In the genomic region with DNA sequence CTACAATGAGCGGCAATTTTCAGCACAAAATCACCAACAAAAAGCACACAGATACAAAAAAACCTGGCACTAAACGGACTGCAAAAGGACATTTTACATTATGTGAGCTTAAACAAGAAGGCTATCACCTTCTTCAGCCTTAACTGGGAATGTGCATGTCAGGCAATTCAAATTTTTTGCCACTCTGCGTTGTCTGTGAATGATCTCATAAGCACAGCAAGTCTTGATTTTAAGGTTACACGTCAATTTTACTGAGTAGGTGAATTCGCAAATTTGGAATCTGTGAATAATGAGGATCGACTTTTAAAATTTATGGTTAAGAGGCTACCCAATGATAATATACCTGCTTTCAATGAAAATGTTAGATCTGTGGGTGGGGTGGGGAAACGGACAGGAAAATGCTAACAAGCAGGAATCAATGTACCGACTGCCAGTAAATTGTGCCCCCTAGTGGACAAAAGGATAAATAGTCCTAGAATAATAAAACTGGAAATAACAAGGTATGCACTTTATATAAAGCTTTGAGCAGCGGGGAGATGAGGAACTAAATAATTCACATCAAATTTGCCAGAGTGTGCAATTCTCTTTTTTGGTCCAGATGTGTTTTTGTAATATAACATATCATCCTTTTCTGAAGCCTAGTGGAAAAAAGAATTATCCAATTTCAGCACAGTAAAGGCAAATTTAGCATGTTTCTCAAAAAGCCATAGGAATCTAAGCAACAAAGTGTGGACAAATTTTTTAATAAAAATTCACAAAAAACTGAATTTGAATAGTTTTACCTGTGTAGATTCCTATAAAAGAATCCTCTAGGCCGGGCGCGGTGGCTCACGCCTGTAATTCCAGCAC, we compare ENCODE assay signal across 8 cellular contexts. TPM values are rescaled to one million over a fixed set of nuclear protein-coding genes. Genes with fewer than 3 reads are reported as not detected.
A peak's percentile ranks its signal among the peaks of the same experiment; 100 is the strongest.
DNase-seq lines count a peak whose midpoint lies in the region; ATAC-seq and TF ChIP-seq lines count a peak whose summit lies in the region.

No MANE protein-coding gene starts in this region.

- H3K56ac ChIP-seq in IMR-90 (ENCODE audit: extremely low read depth, insufficient read depth, low read length) (no peak overlapping the region; the same call in 1 of the 2 replicates), mesendoderm (ENCODE audit: low read length) (no peak overlapping the region)

- POLR2A ChIA-PET in IMR-90 (lab: Charles Lee; ENCODE audit: unreplicated experiment), result no interaction called here

- H3K4ac ChIP-seq in IMR-90 (ENCODE audit: low read depth, low read length) (0 out of 2 replicates have a peak overlapping the region, but pooled peaks have one; percentile 1), mesendoderm (ENCODE audit: low read depth, low read length) (no peak overlapping the region)

- H2BK5ac ChIP-seq in IMR-90 (ENCODE audit: low read depth, low read length, poor library complexity, severe bottlenecking) (peak overlapping the region; percentile 31), mesendoderm (ENCODE audit: low read length) (no peak overlapping the region)

- no peak overlapping the region; the same call in 1 of the 2 replicates for H3K14ac ChIP-seq in IMR-90 (replicated peaks; ENCODE audit: low read depth, low read length)

- peak overlapping the region; percentile 48; the same call in 2 of the 3 replicates for H2BK15ac ChIP-seq in IMR-90 (ENCODE audit: low read depth, low read length)
- no peak overlapping the region for H2BK15ac ChIP-seq in mesendoderm (replicated peaks; ENCODE audit: low read depth)

- H4K20me1 ChIP-seq in IMR-90 (ENCODE audit: insufficient read depth, low read length) (no peaks in the 10 kb centered on the region), OCI-LY3 (ENCODE audit: insufficient read depth, low read length) (no peaks in the 10 kb centered on the region)

- H3K27me3 ChIP-seq in IMR-90 (ENCODE audit: control insufficient read depth, insufficient read depth, low read length) (peaks cover 2% of the 10 kb centered on the region), OCI-LY3 (ENCODE audit: low read depth, low read length) (no peaks in the 10 kb centered on the region), mesendoderm (ENCODE audit: insufficient read depth, low read length, poor library complexity) (no peaks in the 10 kb centered on the region)

- intact Hi-C loops in IMR-90 (cut with micrococcal nuclease), result loop anchor here (1.0 to 5.0 kb wide), 9 partner anchors 30 to 532 kb away; a partner anchor contains a TSS

- H3K27ac ChIP-seq in IMR-90 (ENCODE audit: insufficient read depth, low read length), result peak overlapping the region; percentile 14; the same call in 1 of the 2 replicates
- no peak overlapping the region for H3K27ac ChIP-seq in OCI-LY3 (ENCODE audit: low read length)
- H3K27ac ChIP-seq in mesendoderm (ENCODE audit: low read depth, low read length), result no peak overlapping the region

- in situ Hi-C loops in GM13976 (cut with MboI; ENCODE audit: low sequenced_read_pairs, unreplicated experiment) (loop anchor here (25.0 kb wide), 1 partner anchor 239 kb away; no protein-coding TSS in a partner anchor), IMR-90 (cut with MboI; ENCODE audit: low sequenced_read_pairs) (loop anchor here (5.0 to 10.0 kb wide), 2 partner anchors 239 to 532 kb away; no protein-coding TSS in a partner anchor)

- no TSS peak for BruUV-seq in IMR-90 (replicated peaks; lab: Mats Ljungman, UMichigan)

- no peak overlapping the region for H2AK9ac ChIP-seq in IMR-90 (replicated peaks; ENCODE audit: low read depth, low read length, poor library complexity)

- H3K9me3 ChIP-seq in IMR-90 (ENCODE audit: control insufficient read depth, insufficient read depth, low read length) (no peaks in the 10 kb centered on the region), OCI-LY3 (ENCODE audit: insufficient read depth, low read length) (no peaks in the 10 kb centered on the region)

- no peak for TF ChIP-seq POLR2A in IMR-90 (IDR thresholded peaks at IDR 0.05; ENCODE audit: low read depth, low read length)

- dilution Hi-C loops in IMR-90 (cut with HindIII; ENCODE audit: low sequenced_read_pairs, unreplicated experiment), result no loop called here

- peak overlapping the region; percentile 89 for H4K5ac ChIP-seq in IMR-90 (ENCODE audit: low read depth, low read length)
- H4K5ac ChIP-seq in mesendoderm (ENCODE audit: low read length), result no peak overlapping the region

- no peak overlapping the region for H3K4me3 ChIP-seq in IMR-90 (ENCODE audit: insufficient read depth, low read depth, low read length)
- H3K4me3 ChIP-seq in OCI-LY3 (ENCODE audit: low read length), result peak overlapping the region; percentile 71
- no peak overlapping the region for H3K4me3 ChIP-seq in mesendoderm (ENCODE audit: low read length)

- H3K23ac ChIP-seq in IMR-90 (ENCODE audit: low read depth, low read length), result no peak overlapping the region
- no peak overlapping the region for H3K23ac ChIP-seq in mesendoderm (ENCODE audit: low read length)

- H2AK5ac ChIP-seq in IMR-90 (ENCODE audit: low read depth, low read length), result no peak overlapping the region
- H2AK5ac ChIP-seq in mesendoderm (ENCODE audit: low read length), result no peak overlapping the region

- H3K36me3 ChIP-seq in IMR-90 (ENCODE audit: control insufficient read depth, insufficient read depth, low read length), result no peaks in the 10 kb centered on the region
- no peaks in the 10 kb centered on the region for H3K36me3 ChIP-seq in OCI-LY3 (replicated peaks; ENCODE audit: low read depth, low read length)
- H3K36me3 ChIP-seq in mesendoderm (ENCODE audit: control insufficient read depth, insufficient read depth, low read length), result no peaks in the 10 kb centered on the region

- DNase-seq in AG08396 (ENCODE audit: low spot score) (peak; percentile 47), GM13976 (ENCODE audit: low spot score) (peak; percentile 55), IMR-90 (peak; percentile 67), dermis blood vessel endothelial cell (peak; percentile 80), mesendoderm (peak; percentile 59)

- peak overlapping the region; percentile 59; the same call in 1 of the 2 replicates for H4K91ac ChIP-seq in IMR-90 (ENCODE audit: insufficient read depth, low read depth, low read length)

- no CpG with 5 or more reads among the region's 13 CpGs for WGBS in IMR-90 (ENCODE audit: extremely low coverage in 2 of 2, insufficient read length in 1 of 2), 2 experiments
- no CpG with 5 or more reads among the region's 13 CpGs for WGBS in mesendoderm (ENCODE audit: extremely low coverage, insufficient coverage, low lambda C conversion rate)

- H3K4me2 ChIP-seq in IMR-90 (ENCODE audit: low read depth, low read length) (peak overlapping the region; percentile 18; the same call in 1 of the 2 replicates), OCI-LY3 (ENCODE audit: low read length) (peak overlapping the region; percentile 74), mesendoderm (ENCODE audit: low read length) (no peak overlapping the region)

- ATAC-seq in IMR-90 (ENCODE audit: low read depth) (peak; percentile 70), HG03439 (IDR thresholded peaks at IDR 0.05; ENCODE audit: unreplicated experiment) (no peak), GM19397 (IDR thresholded peaks at IDR 0.05; ENCODE audit: unreplicated experiment) (no peak)

- H2BK120ac ChIP-seq in IMR-90 (ENCODE audit: low read depth, low read length), result peak overlapping the region; percentile 73
- H2BK120ac ChIP-seq in mesendoderm (ENCODE audit: low read depth, low read length), result no peak overlapping the region

- peak; percentile 95 for TF ChIP-seq RAD21 in IMR-90 (IDR thresholded peaks at IDR 0.05; ENCODE audit: low read length)

- H3K79me2 ChIP-seq in OCI-LY3 (ENCODE audit: low read length) (no peaks in the 10 kb centered on the region), mesendoderm (ENCODE audit: control insufficient read depth, insufficient read depth, low read length) (no peaks in the 10 kb centered on the region)

- H4K8ac ChIP-seq in IMR-90 (ENCODE audit: low read depth in 2 of 2, low read length in 2 of 2), result peak overlapping the region; percentile 26 to 45; a peak in 3 of 4 replicates
- no peak overlapping the region for H4K8ac ChIP-seq in mesendoderm (ENCODE audit: low read depth, low read length)

- CTCF ChIA-PET in IMR-90 (lab: Yijun Ruan, JAX), result interaction anchor here (0.7 to 1.4 kb wide), 6 partner anchors 9 to 348 kb away, joined by 3 read pairs; no protein-coding TSS in a partner anchor

- no peaks in the 10 kb centered on the region for H3K79me1 ChIP-seq in IMR-90 (ENCODE audit: low read depth in 1 of 2, low read length in 2 of 2)
- no peaks in the 10 kb centered on the region for H3K79me1 ChIP-seq in mesendoderm (ENCODE audit: low read length)

- no peaks in the 10 kb centered on the region for H3K9me1 ChIP-seq in IMR-90 (ENCODE audit: insufficient read depth, low read length)

- H3K18ac ChIP-seq in IMR-90 (ENCODE audit: low read depth, low read length) (peak overlapping the region; percentile 92; the same call in 1 of the 2 replicates), mesendoderm (ENCODE audit: low read length) (no peak overlapping the region)

- H2AFZ ChIP-seq in IMR-90 (replicated peaks; ENCODE audit: low read length, poor library complexity) (no peak overlapping the region), OCI-LY3 (ENCODE audit: low read depth, low read length) (peak overlapping the region; percentile 83)

- H3K4me1 ChIP-seq in IMR-90 (ENCODE audit: control insufficient read depth, insufficient read depth, low read length) (peaks cover 4% of the 10 kb centered on the region), OCI-LY3 (ENCODE audit: low read length) (peaks cover 27% of the 10 kb centered on the region), mesendoderm (ENCODE audit: control insufficient read depth, low read depth, low read length) (no peaks in the 10 kb centered on the region)

- peak overlapping the region; percentile 90; the same call in 1 of the 2 replicates for H2BK20ac ChIP-seq in IMR-90 (ENCODE audit: low read depth, low read length)

- H3K9ac ChIP-seq in IMR-90 (ENCODE audit: low read depth, low read length), result peak overlapping the region; percentile 4; the same call in 1 of the 2 replicates
- peak overlapping the region; percentile 46 for H3K9ac ChIP-seq in OCI-LY3 (ENCODE audit: low read length)
- no peak overlapping the region for H3K9ac ChIP-seq in mesendoderm (ENCODE audit: low read length)

- TF ChIP-seq CTCF in GM13976 (IDR thresholded peaks at IDR 0.05; ENCODE audit: borderline replicate concordance, control extremely low read depth, extremely low read depth, insufficient read depth, missing control alignments), result peak; percentile 59
- peak; percentile 84 for TF ChIP-seq CTCF in IMR-90 (conservative IDR thresholded peaks at IDR 0.05; ENCODE audit: low read depth, low read length)
- TF ChIP-seq CTCF in OCI-LY3 (IDR thresholded peaks at IDR 0.05; ENCODE audit: low read depth, low read length), result peak; percentile 81

TF ChIP-seq in IMR-90, 13 proteins besides CTCF, POLR2A, EP300 and RAD21 (continues in another document):
- no peak for TF ChIP-seq NFE2L2 (IDR thresholded peaks at IDR 0.05; ENCODE audit: low read depth, low read length)
- TF ChIP-seq CHD1 (IDR thresholded peaks at IDR 0.05; ENCODE audit: low read depth, low read length), result no peak
- peak; percentile 87 for TF ChIP-seq SMC3 (IDR thresholded peaks at IDR 0.05; ENCODE audit: low read depth, low read length)

RNA-seq across cellular contexts. Expression of a gene that starts 20.5 kb away (rescaled TPM):
- total RNA-seq in IMR-90 (2012; rRNA removed) (not detected in 2 replicates), dermis blood vessel endothelial cell (not detected in 2 replicates)
- not detected in 2 replicates for polyA plus RNA-seq in IMR-90 (2012; rRNA removed)
- polyA plus RNA-seq in IMR-90 (2012; cell fraction: cytosol; rRNA removed), result not detected in 2 replicates
- polyA plus RNA-seq in IMR-90 (2012; cell fraction: nucleus; rRNA removed; ENCODE audit: low replicate concordance), result not detected in 2 replicates
- polyA plus RNA-seq in mesendoderm (2013, experiment 1 of 2), result not detected
- polyA plus RNA-seq in mesendoderm (2013, experiment 2 of 2), result not detected
